Comparison of ENCODE assay signal across 8 cellular contexts in genomic region chr2:159090514-159091201, GRCh38.
DNase-seq lines count a peak whose midpoint lies in the region; ATAC-seq and TF ChIP-seq lines count a peak whose summit lies in the region.

No MANE protein-coding gene starts in this region.

- H3K27ac ChIP-seq in right atrium auricular region (peak overlapping the region; percentile 79 to 84), vagina (peak overlapping the region; percentile 89)

- DNase-seq in GM12865 (ENCODE audit: low read depth) (peak; percentile 50), SW480 (ENCODE audit: low spot score) (peak; percentile 11), right atrium auricular region (ENCODE audit: low spot score) (no peak), vagina (ENCODE audit: extremely low spot score in 2 of 2) (no peak), NCI-H526 treated with DMSO at 0.1 percent for 48 hours (lab: John Stamatoyannopoulos, UW) (no peak), NCI-H1092 treated with DMSO at 0.1 percent for 48 hours (lab: John Stamatoyannopoulos, UW) (no peak)
- no peak for DNase-seq in activated T-cell treated with anti-CD3 and anti-CD28 coated beads, Interleukin-2, amount 50 U/mL, for 1 hour

- TF ChIP-seq POLR2A in vagina (IDR thresholded peaks at IDR 0.05): no peak

- no peaks in the 10 kb centered on the region for H3K9me3 ChIP-seq in right atrium auricular region
- H3K9me3 ChIP-seq in vagina: no peaks in the 10 kb centered on the region

- ATAC-seq in HG02610 (IDR thresholded peaks at IDR 0.05; ENCODE audit: unreplicated experiment): peak; percentile 72

- H3K36me3 ChIP-seq in right atrium auricular region (no peaks in the 10 kb centered on the region), vagina (no peaks in the 10 kb centered on the region)

- H3K4me1 ChIP-seq in right atrium auricular region (peaks cover 0 to 96% of the 10 kb centered on the region in 2 donors), vagina (peaks cover 79% of the 10 kb centered on the region)

- intact Hi-C loops in vagina (cut with DNase I): no loop called here

- no peaks in the 10 kb centered on the region for H3K27me3 ChIP-seq in right atrium auricular region
- H3K27me3 ChIP-seq in vagina: no peaks in the 10 kb centered on the region

- no peak for TF ChIP-seq CTCF in GM12865 (IDR thresholded peaks at IDR 0.05; ENCODE audit: insufficient read depth, low read depth, low read length, missing control alignments)
- no peak for TF ChIP-seq CTCF in right atrium auricular region (IDR thresholded peaks at IDR 0.05)
- TF ChIP-seq CTCF in vagina (IDR thresholded peaks at IDR 0.05): no peak

- no peak overlapping the region; the same call in 1 of the 2 replicates for H3K4me3 ChIP-seq in GM12865 (ENCODE audit: low read depth, low read length)
- no peak overlapping the region for H3K4me3 ChIP-seq in right atrium auricular region
- H3K4me3 ChIP-seq in vagina: no peak overlapping the region

Comparison
In these comparisons a context has a peak if more than half of its experiments do, and no peak if none do; other contexts are left out.
1. DNase-seq: peak in GM12865 (single experiment) and SW480 (single experiment); none in right atrium auricular region (single experiment), vagina (0 of 2), NCI-H526 treated with DMSO at 0.1 percent for 48 hours (single experiment), activated T-cell treated with anti-CD3 and anti-CD28 coated beads, Interleukin-2, amount 50 U/mL, for 1 hour (single experiment) and NCI-H1092 treated with DMSO at 0.1 percent for 48 hours (single experiment).